8 cellular contexts compared by ENCODE assay signal in the genomic region with DNA sequence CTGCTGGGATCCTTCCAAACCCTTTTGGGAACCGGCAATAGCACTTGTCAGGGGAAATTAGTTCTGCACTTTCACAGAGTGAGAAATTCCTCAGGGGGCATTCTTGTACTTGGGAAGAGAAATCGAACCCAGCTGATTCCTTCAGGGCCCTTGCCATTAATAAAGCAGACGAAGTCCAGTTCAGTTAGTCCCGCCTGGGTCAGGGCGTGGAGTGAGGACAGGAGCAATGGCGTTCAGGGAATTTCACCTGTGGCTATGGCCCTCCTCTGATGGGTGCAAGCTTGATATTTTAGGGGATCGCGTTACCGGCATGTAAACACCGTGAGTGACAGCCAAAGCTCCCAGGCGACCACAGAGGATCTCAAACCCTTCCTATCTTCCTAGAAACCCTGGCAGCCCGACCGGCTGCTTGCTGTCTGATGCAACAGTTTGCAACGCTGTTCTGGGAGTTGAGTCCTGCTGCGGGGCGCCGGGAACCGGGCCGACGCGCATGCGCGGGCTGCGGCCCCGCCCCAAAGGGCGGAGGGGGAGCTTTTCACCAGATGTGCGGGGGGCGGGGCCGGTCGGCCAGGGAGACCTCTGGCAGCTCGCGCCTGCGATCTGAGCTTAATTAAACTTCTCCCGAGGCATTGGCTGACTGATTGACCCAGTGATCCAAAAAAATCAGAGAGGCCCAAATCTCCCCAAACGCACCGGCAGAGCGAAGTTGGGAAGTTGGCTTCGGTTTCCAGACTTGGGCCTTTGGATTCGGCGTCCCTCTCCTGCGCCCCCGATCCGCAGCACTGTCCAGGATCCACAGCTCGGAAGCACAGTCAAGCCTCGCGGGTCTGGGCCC. TPM values are rescaled to one million over a fixed set of nuclear protein-coding genes. Genes with fewer than 3 reads are reported as not detected.
A peak's percentile ranks its signal among the peaks of the same experiment; 100 is the strongest.
DNase-seq lines count a peak whose midpoint lies in the region; TF ChIP-seq lines count a peak whose summit lies in the region.

No MANE protein-coding gene starts in this region.

- peaks cover 19 to 55% of the 10 kb centered on the region in 2 experiments for H3K4me1 ChIP-seq in SK-N-SH (ENCODE audit: control insufficient read depth in 1 of 2, insufficient read depth in 2 of 2, low read depth in 1 of 2, low read length in 1 of 2)

- TF ChIP-seq CTCF in HFFc6 (IDR thresholded peaks at IDR 0.05) (no peak), NB4 (IDR thresholded peaks at IDR 0.05; ENCODE audit: low read depth, low read length) (no peak), SK-N-SH (IDR thresholded peaks at IDR 0.05) (no peak)

- DNase-seq in GM03348 (ENCODE audit: low spot score), result peak; percentile 99
- peak; percentile 91 for DNase-seq in HFFc6
- peak; percentile 96 for DNase-seq in NB4 (ENCODE audit: low read depth)
- DNase-seq in SK-N-SH, result peak; percentile 98
- DNase-seq in glomerular visceral epithelial cell (ENCODE audit: extremely low spot score), result peak; percentile 91
- DNase-seq in occipital lobe (lab: John Stamatoyannopoulos, UW), result peak; percentile 83
- DNase-seq in superior temporal gyrus (ENCODE audit: extremely low spot score), result peak; percentile 82

- peak overlapping the region; percentile 21 for H2AFZ ChIP-seq in SK-N-SH (ENCODE audit: low read depth)

- H3K27ac ChIP-seq in SK-N-SH (ENCODE audit: low read depth in 2 of 2, low read length in 1 of 2), result peak overlapping the region; percentile 90 to 95

- 3% methylated on average over 25 of the region's 46 CpGs for WGBS in SK-N-SH (ENCODE audit: low lambda C conversion rate)

- H3K36me3 Mint-ChIP-seq in HFFc6 (ENCODE audit: low read depth), result no peaks in the 10 kb centered on the region
- H3K36me3 Mint-ChIP-seq in activated naive CD4-positive, alpha-beta T cell treated with anti-CD3 and anti-CD28 coated beads, Interleukin-2, amount 50 U/mL, for 24 hours, result no peaks in the 10 kb centered on the region

- H3K36me3 ChIP-seq in SK-N-SH (replicated peaks in 1 of 2; ENCODE audit: control insufficient read depth in 1 of 2, insufficient read depth in 2 of 2, low read length in 1 of 2), result no peaks in the 10 kb centered on the region

- H3K4me3 Mint-ChIP-seq in HFFc6, result peak overlapping the region; percentile 90
- peak overlapping the region; percentile 89 for H3K4me3 Mint-ChIP-seq in activated naive CD4-positive, alpha-beta T cell treated with anti-CD3 and anti-CD28 coated beads, Interleukin-2, amount 50 U/mL, for 24 hours

- no peaks in the 10 kb centered on the region for H3K9me3 ChIP-seq in SK-N-SH

- H3K4me2 ChIP-seq in SK-N-SH, result peak overlapping the region; percentile 75

- peak; percentile 45 for TF ChIP-seq POLR2A in NB4 (IDR thresholded peaks at IDR 0.05; ENCODE audit: extremely low read depth, insufficient read length)

- peak overlapping the region; percentile 60 for H3K9ac ChIP-seq in SK-N-SH

- peaks cover 4% of the 10 kb centered on the region; the same call in 1 of the 2 replicates for H3K79me2 ChIP-seq in SK-N-SH (ENCODE audit: insufficient read depth)

- no peaks in the 10 kb centered on the region for H4K20me1 ChIP-seq in SK-N-SH (ENCODE audit: insufficient read depth)

- H3K27ac Mint-ChIP-seq in HFFc6, result peak overlapping the region; percentile 95
- H3K27ac Mint-ChIP-seq in activated naive CD4-positive, alpha-beta T cell treated with anti-CD3 and anti-CD28 coated beads, Interleukin-2, amount 50 U/mL, for 24 hours, result peak overlapping the region; percentile 63

- no peaks in the 10 kb centered on the region for H3K9me3 Mint-ChIP-seq in HFFc6
- H3K9me3 Mint-ChIP-seq in activated naive CD4-positive, alpha-beta T cell treated with anti-CD3 and anti-CD28 coated beads, Interleukin-2, amount 50 U/mL, for 24 hours, result no peaks in the 10 kb centered on the region

- H3K9me2 ChIP-seq in SK-N-SH, result no peaks in the 10 kb centered on the region

- H3K27me3 Mint-ChIP-seq in HFFc6 (ENCODE audit: insufficient read depth), result peaks cover under 1% of the 10 kb centered on the region; the same call in 1 of the 2 replicates
- H3K27me3 Mint-ChIP-seq in activated naive CD4-positive, alpha-beta T cell treated with anti-CD3 and anti-CD28 coated beads, Interleukin-2, amount 50 U/mL, for 24 hours, result no peaks in the 10 kb centered on the region

- peaks cover 84% of the 10 kb centered on the region for H3K4me1 Mint-ChIP-seq in HFFc6 (ENCODE audit: low read depth)
- H3K4me1 Mint-ChIP-seq in activated naive CD4-positive, alpha-beta T cell treated with anti-CD3 and anti-CD28 coated beads, Interleukin-2, amount 50 U/mL, for 24 hours, result peaks cover 25% of the 10 kb centered on the region

- POLR2A ChIA-PET in SK-N-SH (lab: Yijun Ruan, JAX), result interaction anchor here (0.7 to 1.7 kb wide), 13 partner anchors 28 to 137 kb away, joined by 3 to 14 read pairs (median 5); a partner anchor contains a TSS

- no peak for TF ChIP-seq EP300 in SK-N-SH (IDR thresholded peaks at IDR 0.05; ENCODE audit: borderline replicate concordance in 1 of 2, low read depth in 1 of 2, low read length in 1 of 2)

- H3K4me3 ChIP-seq in NB4 (ENCODE audit: low read depth, low read length) (peak overlapping the region; percentile 70), SK-N-SH (ENCODE audit: low read depth in 2 of 2, low read length in 1 of 2) (peak overlapping the region; percentile 48 to 55)

- H3K27me3 ChIP-seq in SK-N-SH (ENCODE audit: insufficient read depth), result no peaks in the 10 kb centered on the region

- TF ChIP-seq RAD21 in SK-N-SH (IDR thresholded peaks at IDR 0.05; ENCODE audit: low read length), result no peak

- CTCF ChIA-PET in SK-N-SH (lab: Yijun Ruan, JAX), result interaction anchor here (0.7 to 13.2 kb wide), 9 partner anchors 42 to 371 kb away, joined by 3 to 459 read pairs (median 3); a partner anchor contains a TSS

- peaks cover 37% of the 10 kb centered on the region for H3F3A ChIP-seq in SK-N-SH (replicated peaks; ENCODE audit: insufficient read depth)

TF ChIP-seq in SK-N-SH, 30 proteins besides CTCF, POLR2A, EP300 and RAD21 (continues in another document):
- TF ChIP-seq ELF1 (IDR thresholded peaks at IDR 0.05) (no peak), MEF2A (IDR thresholded peaks at IDR 0.05; ENCODE audit: borderline replicate concordance, low read depth) (no peak), YY1 (IDR thresholded peaks at IDR 0.05; ENCODE audit: low read depth) (no peak), RXRA (IDR thresholded peaks at IDR 0.05; ENCODE audit: borderline replicate concordance, low read depth) (no peak), FOXJ3 (CRISPR knock-in tag; IDR thresholded peaks at IDR 0.05) (no peak), NFIC (IDR thresholded peaks at IDR 0.05; ENCODE audit: borderline replicate concordance) (no peak), POLR2AphosphoS5 (IDR thresholded peaks at IDR 0.05; ENCODE audit: low read depth, low read length) (peak; percentile 95), JUND (IDR thresholded peaks at IDR 0.05) (no peak), RFX5 (IDR thresholded peaks at IDR 0.05; ENCODE audit: low read length) (no peak), GABPA (IDR thresholded peaks at IDR 0.05; ENCODE audit: low read depth) (no peak), RCOR1 (IDR thresholded peaks at IDR 0.05; ENCODE audit: low read length) (no peak; the same call in 1 of the 2 replicates), EZH2phosphoT487 (IDR thresholded peaks at IDR 0.05; ENCODE audit: borderline replicate concordance, low read depth) (no peak), CHD2 (IDR thresholded peaks at IDR 0.05; ENCODE audit: low read length, partially characterized antibody) (peak; percentile 73), MXI1 (IDR thresholded peaks at IDR 0.05; ENCODE audit: low read depth, low read length) (peak; percentile 45; the same call in 1 of the 2 replicates), FOXM1 (IDR thresholded peaks at IDR 0.05; ENCODE audit: low read depth) (no peak), FOSL2 (IDR thresholded peaks at IDR 0.05; ENCODE audit: borderline replicate concordance, low read depth) (no peak)
- TF ChIP-seq, protein P1, sequence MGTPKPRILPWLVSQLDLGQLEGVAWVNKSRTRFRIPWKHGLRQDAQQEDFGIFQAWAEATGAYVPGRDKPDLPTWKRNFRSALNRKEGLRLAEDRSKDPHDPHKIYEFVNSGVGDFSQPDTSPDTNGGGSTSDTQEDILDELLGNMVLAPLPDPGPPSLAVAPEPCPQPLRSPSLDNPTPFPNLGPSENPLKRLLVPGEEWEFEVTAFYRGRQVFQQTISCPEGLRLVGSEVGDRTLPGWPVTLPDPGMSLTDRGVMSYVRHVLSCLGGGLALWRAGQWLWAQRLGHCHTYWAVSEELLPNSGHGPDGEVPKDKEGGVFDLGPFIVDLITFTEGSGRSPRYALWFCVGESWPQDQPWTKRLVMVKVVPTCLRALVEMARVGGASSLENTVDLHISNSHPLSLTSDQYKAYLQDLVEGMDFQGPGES (IDR thresholded peaks at IDR 0.05; ENCODE audit: low read depth, low read length), result no peak
- TF ChIP-seq, protein P2, sequence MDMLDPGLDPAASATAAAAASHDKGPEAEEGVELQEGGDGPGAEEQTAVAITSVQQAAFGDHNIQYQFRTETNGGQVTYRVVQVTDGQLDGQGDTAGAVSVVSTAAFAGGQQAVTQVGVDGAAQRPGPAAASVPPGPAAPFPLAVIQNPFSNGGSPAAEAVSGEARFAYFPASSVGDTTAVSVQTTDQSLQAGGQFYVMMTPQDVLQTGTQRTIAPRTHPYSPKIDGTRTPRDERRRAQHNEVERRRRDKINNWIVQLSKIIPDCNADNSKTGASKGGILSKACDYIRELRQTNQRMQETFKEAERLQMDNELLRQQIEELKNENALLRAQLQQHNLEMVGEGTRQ (IDR thresholded peaks at IDR 0.05; ENCODE audit: borderline replicate concordance, low read depth, low read length), result no peak
- TF ChIP-seq, protein P3, sequence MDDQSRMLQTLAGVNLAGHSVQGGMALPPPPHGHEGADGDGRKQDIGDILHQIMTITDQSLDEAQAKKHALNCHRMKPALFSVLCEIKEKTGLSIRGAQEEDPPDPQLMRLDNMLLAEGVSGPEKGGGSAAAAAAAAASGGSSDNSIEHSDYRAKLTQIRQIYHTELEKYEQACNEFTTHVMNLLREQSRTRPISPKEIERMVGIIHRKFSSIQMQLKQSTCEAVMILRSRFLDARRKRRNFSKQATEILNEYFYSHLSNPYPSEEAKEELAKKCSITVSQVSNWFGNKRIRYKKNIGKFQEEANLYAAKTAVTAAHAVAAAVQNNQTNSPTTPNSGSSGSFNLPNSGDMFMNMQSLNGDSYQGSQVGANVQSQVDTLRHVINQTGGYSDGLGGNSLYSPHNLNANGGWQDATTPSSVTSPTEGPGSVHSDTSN (IDR thresholded peaks at IDR 0.05), result peak; percentile 25; the same call in 1 of the 2 replicates
- TF ChIP-seq, protein P4, sequence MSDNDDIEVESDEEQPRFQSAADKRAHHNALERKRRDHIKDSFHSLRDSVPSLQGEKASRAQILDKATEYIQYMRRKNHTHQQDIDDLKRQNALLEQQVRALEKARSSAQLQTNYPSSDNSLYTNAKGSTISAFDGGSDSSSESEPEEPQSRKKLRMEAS (IDR thresholded peaks at IDR 0.05; ENCODE audit: low read depth), result peak; percentile 80

RNA-seq across cellular contexts. Expression of a gene that starts 34.3 kb away (rescaled TPM):
- total RNA-seq in HFFc6 (2021; fragmentation: NEBNext Ultra II Directional; extraction: Animal tissue kit (Norgen Biotek cat#: 25700)), result 100 to 1,000 TPM; 282 to 328 (median 310) TPM
- 5.6 and 14.0 TPM in 2 replicates for polyA plus RNA-seq in SK-N-SH (2012; rRNA removed)
- 9.9 and 13.3 TPM in 2 replicates for polyA plus RNA-seq in SK-N-SH (2012; cell fraction: cytosol; rRNA removed)
- 14.7 and 17.4 TPM in 2 replicates for polyA plus RNA-seq in SK-N-SH (2012; cell fraction: nucleus; rRNA removed)
- 1.2 TPM for total RNA-seq in occipital lobe

Comparison
In these comparisons a context has a peak if more than half of its experiments do, and no peak if none do; other contexts are left out.
1. Peak in every context shown above with its lines: DNase-seq, H3K4me3 ChIP-seq and H3K27ac ChIP-seq.
2. RNA of a gene that starts 34.3 kb away (total RNA-seq): 282 to 328 TPM in HFFc6; 1.2 TPM in occipital lobe (single experiment); every median in the first group is over 100 times any median in the second.